ENCODE assay signal across 26 cellular contexts in genomic region chr14:79117561-79117960, GRCh38.
"Had no signal": no experiment of that assay in that cellular context is flagged by ENCODE, and none has a peak within 500 bp of the region (broad histone marks: within the 10 kb centered on the region; RNA-seq: fewer than 3 reads in every experiment).

No MANE protein-coding gene starts in this region.

- DNase-seq: stimulated activated CD4-positive, alpha-beta T cell treated with anti-CD3 and anti-CD28 coated beads, Interleukin-1b, Interleukin-23, amount 100 ng/mL, for 48 hours; stimulated activated CD4-positive, alpha-beta T cell treated with anti-CD3 and anti-CD28 coated beads, Interleukin-2, amount 100 ng/mL, for 24 hours; stimulated activated CD4-positive, alpha-beta T cell treated with anti-CD3 and anti-CD28 coated beads, Interleukin-2, amount 100 ng/mL, for 48 hours; stimulated activated CD4-positive, alpha-beta T cell treated with anti-CD3 and anti-CD28 coated beads, Interleukin-4, amount 100 ng/mL, for 1 hour; stimulated activated CD4-positive, alpha-beta T cell treated with anti-CD3 and anti-CD28 coated beads, Interleukin-4, amount 100 ng/mL, for 24 hours; stimulated activated CD4-positive, alpha-beta T cell treated with anti-CD3 and anti-CD28 coated beads, Interleukin-4, amount 100 ng/mL, for 4 hours; stimulated activated CD8-positive, alpha-beta memory T cell treated with anti-CD3 and anti-CD28 coated beads, Interleukin-4, amount 100 ng/mL, for 48 hours; stimulated activated naive B cell treated with anti-CD40 and anti-IgM and Interleukin-4, amounts not matched to agents 10 μg/mL and 1 μg/mL and 100 μg/mL, for 72 hours; stimulated activated naive CD4-positive, alpha-beta T cell; stimulated activated naive CD4-positive, alpha-beta T cell treated with Interleukin-2 at 50 U/mL for 16 hours; stimulated activated naive CD8-positive, alpha-beta T cell treated with anti-CD3 and anti-CD28 coated beads, Interleukin-15, amount 100 ng/mL, for 72 hours; stimulated activated naive CD8-positive, alpha-beta T cell treated with anti-CD3 and anti-CD28 coated beads, Interleukin-15, Interleukin-2, amounts not matched to agents 100 U/mL and 50 U/mL, for 24 hours; stomach; substantia nigra; testis; thyroid gland; tibial artery; transverse colon; upper lobe of left lung; upper lobe of right lung; uterus had no signal

- H3K27me3 ChIP-seq: stomach, suprapubic skin, testis, thyroid gland, tibial artery, tibial nerve, transverse colon, upper lobe of left lung, upper lobe of right lung, uterus had no signal

- ATAC-seq: stimulated activated effector memory CD8-positive, alpha-beta T cell treated with anti-CD3 and anti-CD28 coated beads, Interleukin-12 subunit alpha, Interleukin-12 subunit beta, amount 100 ng/mL, for 72 hours; stimulated activated memory B cell treated with anti-CD40 and anti-IgM and Interleukin-4, amounts not matched to agents 10 μg/mL and 1 μg/mL and 100 μg/mL, for 72 hours; stimulated activated naive B cell treated with anti-CD40 and anti-IgM and Interleukin-4, amounts not matched to agents 10 μg/mL and 1 μg/mL and 100 μg/mL, for 72 hours; stimulated activated naive CD8-positive, alpha-beta T cell treated with anti-CD3 and anti-CD28 coated beads, Interleukin-15, amount 100 ng/mL, for 72 hours; stimulated activated naive CD8-positive, alpha-beta T cell treated with anti-CD3 and anti-CD28 coated beads, Interleukin-15, Interleukin-2, amounts not matched to agents 100 U/mL and 50 U/mL, for 24 hours; upper lobe of right lung had no signal

- H3K36me3 ChIP-seq: stomach, suprapubic skin, thoracic aorta, thyroid gland, tibial artery, tibial nerve, transverse colon, upper lobe of left lung, upper lobe of right lung, uterus had no signal

- H3K9me3 ChIP-seq: stomach, suprapubic skin, testis, thoracic aorta, thyroid gland, tibial artery, tibial nerve, transverse colon, upper lobe of left lung, upper lobe of right lung, uterus had no signal

- H3K4me3 ChIP-seq: stomach, suprapubic skin, testis, thoracic aorta, thyroid gland, tibial artery, tibial nerve, transverse colon, upper lobe of left lung, upper lobe of right lung, uterus had no signal

- H3K4me1 ChIP-seq: stomach, suprapubic skin, testis, thyroid gland, tibial nerve, upper lobe of left lung, upper lobe of right lung, uterus had no signal

- H3K27ac ChIP-seq: stomach, suprapubic skin, testis, thoracic aorta, thyroid gland, tibial artery, tibial nerve, transverse colon, upper lobe of left lung, upper lobe of right lung, uterus had no signal
